In genomic region chr2:109131777-109132176, GRCh38 we compare ENCODE assay signal across 22 cellular contexts. TPM values are rescaled to one million over a fixed set of nuclear protein-coding genes. Genes with fewer than 3 reads are reported as not detected.
DNase-seq lines count a peak whose midpoint lies in the region; ATAC-seq and TF ChIP-seq lines count a peak whose summit lies in the region.
"Had no signal": no experiment of that assay in that cellular context is flagged by ENCODE, and none has a peak within 500 bp of the region (broad histone marks: within the 10 kb centered on the region; RNA-seq: fewer than 3 reads in every experiment).

No MANE protein-coding gene starts in this region.

- no peak for ATAC-seq in HG03139 (IDR thresholded peaks at IDR 0.05; ENCODE audit: unreplicated experiment)
- ATAC-seq: body of pancreas; GM23338; left lobe of liver; stimulated activated memory B cell treated with anti-CD40 and anti-IgM and Interleukin-4, amounts not matched to agents 10 μg/mL and 1 μg/mL and 100 μg/mL, for 72 hours; WTC11 had no signal

- H3K9ac ChIP-seq in BLaER1: 0 out of 2 replicates have a peak overlapping the region, but pooled peaks have one; percentile 1

- H3K4me1 ChIP-seq in BLaER1 (peaks cover 79% of the 10 kb centered on the region), uterus (no peaks in the 10 kb centered on the region)
- H3K4me1 ChIP-seq: Caco-2, SJCRH30 had no signal

- H3K4me3 ChIP-seq in BLaER1 (peak overlapping the region; percentile 85; the same call in 1 of the 2 replicates), HFF-Myc (replicated peaks; ENCODE audit: low read depth, low read length) (0 out of 2 replicates have a peak overlapping the region, but pooled peaks have one; percentile 68), uterus (no peak overlapping the region)
- H3K4me3 ChIP-seq: body of pancreas, GM23338, SJCRH30 had no signal

- TF ChIP-seq POLR2A in uterus (IDR thresholded peaks at IDR 0.05): no peak

- H3K36me3 ChIP-seq in BLaER1 (no peaks in the 10 kb centered on the region), uterus (no peaks in the 10 kb centered on the region)
- H3K36me3 ChIP-seq: SJCRH30 had no signal

- H3K27ac ChIP-seq in BLaER1: no peak overlapping the region
- no peak overlapping the region for H3K27ac ChIP-seq in uterus
- H3K27ac ChIP-seq: body of pancreas, SJCRH30 had no signal

- H3K4me3 Mint-ChIP-seq in chondrocyte (ENCODE audit: unreplicated experiment) (peak overlapping the region; percentile 95), nephron (peak overlapping the region; percentile 32 to 75 (median 44)), glutamatergic neuron (ENCODE audit: unreplicated experiment) (no peak overlapping the region)
- H3K4me3 Mint-ChIP-seq: GM23338; stimulated activated memory B cell treated with anti-CD40 and anti-IgM and Interleukin-4, amounts not matched to agents 10 μg/mL and 1 μg/mL and 100 μg/mL, for 72 hours; WTC11 had no signal

- H3K9me3 ChIP-seq in BLaER1 (no peaks in the 10 kb centered on the region), uterus (no peaks in the 10 kb centered on the region)
- H3K9me3 ChIP-seq: body of pancreas, Caco-2, SJCRH30 had no signal

- H3K27ac Mint-ChIP-seq in chondrocyte (ENCODE audit: unreplicated experiment): peak overlapping the region; percentile 43
- H3K27ac Mint-ChIP-seq in nephron: no peak overlapping the region
- H3K27ac Mint-ChIP-seq in glutamatergic neuron (ENCODE audit: unreplicated experiment): no peak overlapping the region
- H3K27ac Mint-ChIP-seq: GM23338; stimulated activated memory B cell treated with anti-CD40 and anti-IgM and Interleukin-4, amounts not matched to agents 10 μg/mL and 1 μg/mL and 100 μg/mL, for 72 hours; WTC11 had no signal

- TF ChIP-seq CTCF in HFF-Myc (IDR thresholded peaks at IDR 0.05; ENCODE audit: low read depth, low read length, missing control alignments) (no peak), chondrocyte (IDR thresholded peaks at IDR 0.05) (no peak), nephron (IDR thresholded peaks at IDR 0.05; ENCODE audit: unreplicated experiment in 3 of 3) (no peak), glutamatergic neuron (IDR thresholded peaks at IDR 0.05; ENCODE audit: partially characterized antibody, unreplicated experiment) (no peak), uterus (IDR thresholded peaks at IDR 0.05) (no peak)

- H3K9me3 Mint-ChIP-seq in chondrocyte (ENCODE audit: low read depth): no peaks in the 10 kb centered on the region
- H3K9me3 Mint-ChIP-seq in nephron: no peaks in the 10 kb centered on the region
- H3K9me3 Mint-ChIP-seq in glutamatergic neuron (ENCODE audit: unreplicated experiment): peaks cover 6% of the 10 kb centered on the region
- H3K9me3 Mint-ChIP-seq: stimulated activated memory B cell treated with anti-CD40 and anti-IgM and Interleukin-4, amounts not matched to agents 10 μg/mL and 1 μg/mL and 100 μg/mL, for 72 hours; WTC11 had no signal

- H3K4me1 Mint-ChIP-seq in chondrocyte (ENCODE audit: low read depth) (peaks cover 68% of the 10 kb centered on the region), nephron (peaks cover 36% of the 10 kb centered on the region), glutamatergic neuron (ENCODE audit: low read depth, unreplicated experiment) (peaks cover 13% of the 10 kb centered on the region)

- no peaks in the 10 kb centered on the region for H3K27me3 Mint-ChIP-seq in chondrocyte (ENCODE audit: low read depth)
- peaks cover 53% of the 10 kb centered on the region for H3K27me3 Mint-ChIP-seq in nephron (ENCODE audit: low read depth)
- peaks cover 7% of the 10 kb centered on the region for H3K27me3 Mint-ChIP-seq in glutamatergic neuron (ENCODE audit: unreplicated experiment)

- H3K4me2 ChIP-seq in BLaER1: peak overlapping the region; percentile 99
- H3K4me2 ChIP-seq: GM23338 had no signal

- peaks cover 78% of the 10 kb centered on the region for H4K20me1 ChIP-seq in BLaER1

- H3K36me3 Mint-ChIP-seq in chondrocyte (ENCODE audit: low read depth): peaks cover 4% of the 10 kb centered on the region
- H3K36me3 Mint-ChIP-seq in nephron (ENCODE audit: low read depth): no peaks in the 10 kb centered on the region
- H3K36me3 Mint-ChIP-seq in glutamatergic neuron (ENCODE audit: unreplicated experiment): no peaks in the 10 kb centered on the region
- H3K36me3 Mint-ChIP-seq: WTC11 had no signal

- intact Hi-C loops in uterus (cut with DNase I; ENCODE audit: low total_unique reads): no loop called here

- H3K27me3 ChIP-seq in BLaER1 (peaks cover 13% of the 10 kb centered on the region; the same call in 1 of the 2 replicates), uterus (no peaks in the 10 kb centered on the region)
- H3K27me3 ChIP-seq: body of pancreas had no signal

- DNase-seq in HFF-Myc (ENCODE audit: extremely low read depth, low read depth): no peak
- DNase-seq in chondrocyte (ENCODE audit: low spot score): no peak
- DNase-seq in middle frontal gyrus (ENCODE audit: extremely low spot score, low spot score): no peak
- DNase-seq in glutamatergic neuron: no peak
- DNase-seq in uterus: no peak
- DNase-seq: activated CD4-positive, alpha-beta T cell treated with anti-CD3 and anti-CD28 coated beads, Interleukin-2, amount 50 U/mL, for 48 hours; activated naive CD4-positive, alpha-beta T cell treated with anti-CD3 and anti-CD28 coated beads, Interleukin-2, amount 50 U/mL, for 16 hours; AML-193; body of pancreas; Caco-2; NCI-H1417; NCI-H524 treated with DMSO at 0.1 percent for 48 hours; SJCRH30; T-helper 2 cell had no signal

RNA-seq across cellular contexts. Expression of gene SH3RF3, which starts 2.8 kb away (rescaled TPM):
- total RNA-seq in chondrocyte (58.8 to 66.2 TPM (median 59.5 TPM) in 3 replicates), glutamatergic neuron (ENCODE audit: unreplicated experiment) (1.7 TPM), uterus (10 to 100 TPM in 1 of 4 donors, 1 to 10 TPM in 2, not detected in 1; 5.1 to 10.2 (median 8.7) TPM)
- total RNA-seq: OCI-LY7 had no signal

Comparison
In these comparisons a context has a peak if more than half of its experiments do, and no peak if none do; other contexts are left out.
1. H3K4me3 ChIP-seq: peak in BLaER1 (single experiment) and HFF-Myc (single experiment); none in uterus (0 of 2).